In genomic region chr6:155026366-155027045, GRCh38 we compare ENCODE assay signal across 11 cellular contexts. TPM values are rescaled to one million over a fixed set of nuclear protein-coding genes. Genes with fewer than 3 reads are reported as not detected.
A peak's percentile ranks its signal among the peaks of the same experiment; 100 is the strongest.
DNase-seq lines count a peak whose midpoint lies in the region; ATAC-seq and TF ChIP-seq lines count a peak whose summit lies in the region.
"Had no signal": no experiment of that assay in that cellular context is flagged by ENCODE, and none has a peak within 500 bp of the region (broad histone marks: within the 10 kb centered on the region; RNA-seq: fewer than 3 reads in every experiment).

No MANE protein-coding gene starts in this region.

- no peak overlapping the region for H3K27ac Mint-ChIP-seq in activated CD4-positive, alpha-beta T cell treated with anti-CD3 and anti-CD28 coated beads, Interleukin-2, amount 10 ng/mL, durations not matched to agents 7 days and 5 days
- H3K27ac Mint-ChIP-seq: CD4-positive, CD25-positive, alpha-beta regulatory T cell; stimulated activated memory B cell treated with anti-CD40 and anti-IgM and Interleukin-4, amounts not matched to agents 10 μg/mL and 1 μg/mL and 100 μg/mL, for 72 hours had no signal

- CTCF ChIA-PET in activated CD4-positive, alpha-beta T cell treated with anti-CD3 and anti-CD28 coated beads, Interleukin-2, amount 10 ng/mL, durations not matched to agents 7 days and 5 days (lab: Charles Lee) = no interaction called here

- ATAC-seq in left cardiac atrium = peak in 1 of 2 donors; percentile 99
- ATAC-seq in SK-N-SH treated with all-trans-retinoic acid at 6 μM for 48 hours = peak; percentile 98
- ATAC-seq in HG02588 (IDR thresholded peaks at IDR 0.05; ENCODE audit: unreplicated experiment) = no peak
- no peak for ATAC-seq in GM18505 (IDR thresholded peaks at IDR 0.05; ENCODE audit: unreplicated experiment)
- ATAC-seq: stimulated activated memory B cell treated with anti-CD40 and anti-IgM and Interleukin-4, amounts not matched to agents 10 μg/mL and 1 μg/mL and 100 μg/mL, for 72 hours had no signal

- H3K4me1 ChIP-seq in tibial artery = peaks cover 0 to 55% (median 25%) of the 10 kb centered on the region in 4 donors

- no peak overlapping the region for H3K4me3 ChIP-seq in tibial artery

- POLR2A ChIA-PET in activated CD4-positive, alpha-beta T cell treated with anti-CD3 and anti-CD28 coated beads, Interleukin-2, amount 10 ng/mL, durations not matched to agents 7 days and 5 days (lab: Charles Lee) = no interaction called here

- H3K27me3 ChIP-seq in tibial artery = no peaks in the 10 kb centered on the region

- no peaks in the 10 kb centered on the region for H3K36me3 Mint-ChIP-seq in activated CD4-positive, alpha-beta T cell treated with anti-CD3 and anti-CD28 coated beads, Interleukin-2, amount 10 ng/mL, durations not matched to agents 7 days and 5 days (ENCODE audit: low read depth)
- H3K36me3 Mint-ChIP-seq: CD4-positive, CD25-positive, alpha-beta regulatory T cell; naive B cell; stimulated activated memory B cell treated with anti-CD40 and anti-IgM and Interleukin-4, amounts not matched to agents 10 μg/mL and 1 μg/mL and 100 μg/mL, for 72 hours had no signal

- DNase-seq in left cardiac atrium = peak; percentile 42
- DNase-seq in cardiac septum (ENCODE audit: low spot score) = no peak
- DNase-seq in foreskin melanocyte = peak; percentile 3
- peak; percentile 61 to 88 for DNase-seq in tibial artery
- DNase-seq in activated CD4-positive, alpha-beta T cell treated with anti-CD3 and anti-CD28 coated beads, Interleukin-2, amount 10 ng/mL, durations not matched to agents 7 days and 5 days = no peak
- DNase-seq: CD4-positive, CD25-positive, alpha-beta regulatory T cell; naive B cell had no signal

- H3K27ac ChIP-seq in tibial artery = peak overlapping the region; percentile 2 to 58

- no peaks in the 10 kb centered on the region for H3K4me1 Mint-ChIP-seq in activated CD4-positive, alpha-beta T cell treated with anti-CD3 and anti-CD28 coated beads, Interleukin-2, amount 10 ng/mL, durations not matched to agents 7 days and 5 days
- H3K4me1 Mint-ChIP-seq: CD4-positive, CD25-positive, alpha-beta regulatory T cell; naive B cell; stimulated activated memory B cell treated with anti-CD40 and anti-IgM and Interleukin-4, amounts not matched to agents 10 μg/mL and 1 μg/mL and 100 μg/mL, for 72 hours had no signal

- no peaks in the 10 kb centered on the region for H3K9me3 ChIP-seq in tibial artery

- H3K9me3 Mint-ChIP-seq in activated CD4-positive, alpha-beta T cell treated with anti-CD3 and anti-CD28 coated beads, Interleukin-2, amount 10 ng/mL, durations not matched to agents 7 days and 5 days = no peaks in the 10 kb centered on the region
- H3K9me3 Mint-ChIP-seq: CD4-positive, CD25-positive, alpha-beta regulatory T cell; naive B cell; stimulated activated memory B cell treated with anti-CD40 and anti-IgM and Interleukin-4, amounts not matched to agents 10 μg/mL and 1 μg/mL and 100 μg/mL, for 72 hours had no signal

- no peaks in the 10 kb centered on the region for H3K36me3 ChIP-seq in tibial artery

- H3K4me3 Mint-ChIP-seq in activated CD4-positive, alpha-beta T cell treated with anti-CD3 and anti-CD28 coated beads, Interleukin-2, amount 10 ng/mL, durations not matched to agents 7 days and 5 days = no peak overlapping the region
- H3K4me3 Mint-ChIP-seq: naive B cell; stimulated activated memory B cell treated with anti-CD40 and anti-IgM and Interleukin-4, amounts not matched to agents 10 μg/mL and 1 μg/mL and 100 μg/mL, for 72 hours had no signal

- no peak for TF ChIP-seq CTCF in tibial artery (IDR thresholded peaks at IDR 0.05)

- intact Hi-C loops in left cardiac atrium (cut with DNase I) = no loop called here
- intact Hi-C loops in cardiac septum (cut with DNase I) = no loop called here
- intact Hi-C loops in tibial artery (cut with DNase I; ENCODE audit: low total_unique reads) = no loop called here

- TF ChIP-seq POLR2A in GM18505 (IDR thresholded peaks at IDR 0.05; ENCODE audit: borderline replicate concordance, extremely low read depth, insufficient read depth, insufficient read length) = no peak

- H3K27me3 Mint-ChIP-seq in activated CD4-positive, alpha-beta T cell treated with anti-CD3 and anti-CD28 coated beads, Interleukin-2, amount 10 ng/mL, durations not matched to agents 7 days and 5 days = no peaks in the 10 kb centered on the region
- H3K27me3 Mint-ChIP-seq: CD4-positive, CD25-positive, alpha-beta regulatory T cell; stimulated activated memory B cell treated with anti-CD40 and anti-IgM and Interleukin-4, amounts not matched to agents 10 μg/mL and 1 μg/mL and 100 μg/mL, for 72 hours had no signal

TF ChIP-seq in SK-N-SH treated with all-trans-retinoic acid at 6 μM for 48 hours, 23 proteins besides CTCF, POLR2A, EP300 and RAD21:
- TF ChIP-seq BACH2 (CRISPR knock-in tag; IDR thresholded peaks at IDR 0.05; ENCODE audit: borderline replicate concordance) (no peak), GLIS3 (CRISPR knock-in tag; IDR thresholded peaks at IDR 0.05) (no peak), CREB5 (CRISPR knock-in tag; IDR thresholded peaks at IDR 0.05; ENCODE audit: low read depth) (0 out of 2 replicates have a peak, but pooled peaks have one; percentile 43), ZFP3 (CRISPR knock-in tag; IDR thresholded peaks at IDR 0.05) (peak; percentile 47; the same call in 1 of the 2 replicates), ISL1 (CRISPR knock-in tag; IDR thresholded peaks at IDR 0.05) (peak; percentile 32), CSRNP3 (CRISPR knock-in tag; IDR thresholded peaks at IDR 0.05) (no peak), CSDC2 (CRISPR knock-in tag; IDR thresholded peaks at IDR 0.05) (0 out of 2 replicates have a peak, but pooled peaks have one; percentile 42), ESRRG (CRISPR knock-in tag; IDR thresholded peaks at IDR 0.05) (no peak)

RNA-seq across cellular contexts. Expression of gene TIAM2, which starts 31.4 kb away (rescaled TPM):
- total RNA-seq in left cardiac atrium (1 to 10 TPM; 8.9 to 9.3 TPM), cardiac septum (20.1 TPM)
- 1 to 10 TPM; 4.9 to 5.6 TPM for total RNA-seq in activated CD4-positive, alpha-beta T cell treated with anti-CD3 and anti-CD28 coated beads, Interleukin-2, amount 10 ng/mL, durations not matched to agents 7 days and 5 days

Comparison
In these comparisons a context has a peak if more than half of its experiments do, and no peak if none do; other contexts are left out.
1. DNase-seq: peak in left cardiac atrium (single experiment), foreskin melanocyte (single experiment) and tibial artery (2 of 2); none in cardiac septum (single experiment) and activated CD4-positive, alpha-beta T cell treated with anti-CD3 and anti-CD28 coated beads, Interleukin-2, amount 10 ng/mL, durations not matched to agents 7 days and 5 days (single experiment).